ENCODE assay signal across 1 cellular context in genomic region chr22:38289583-38290082, GRCh38.
TF ChIP-seq lines count a peak whose summit lies in the region.

No MANE protein-coding gene starts in this region.

TF ChIP-seq in endothelial cell of umbilical vein, 7 proteins besides CTCF, POLR2A, EP300 and RAD21 (continued from another document):
- TF ChIP-seq EZH2 (IDR thresholded peaks at IDR 0.05; ENCODE audit: borderline replicate concordance, low read depth, low read length, severe bottlenecking) = no peak
